2 cellular contexts compared by ENCODE assay signal in the genomic region with DNA sequence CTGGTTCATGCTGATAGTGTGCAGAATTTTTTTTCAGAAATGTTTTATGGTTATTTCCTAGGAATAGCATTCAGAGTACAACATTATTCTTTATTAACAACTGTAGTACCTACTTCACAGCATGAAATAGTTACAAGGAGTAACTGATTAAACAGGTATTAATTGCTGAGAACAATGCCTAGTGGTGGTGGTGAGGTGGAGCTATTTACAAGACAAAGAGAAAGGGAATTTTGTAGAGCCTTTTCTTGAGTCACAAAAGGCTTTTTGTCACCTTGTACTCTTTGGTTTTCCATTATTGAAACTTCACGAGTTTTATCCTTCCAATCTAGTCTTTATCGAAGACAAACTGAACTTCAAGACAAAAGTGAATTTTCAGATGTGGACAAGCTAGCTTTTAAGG.
TF ChIP-seq lines count a peak whose summit lies in the region.

No MANE protein-coding gene starts in this region.

TF ChIP-seq in A549, 52 proteins besides CTCF, POLR2A, EP300 and RAD21:
- TF ChIP-seq JUNB (IDR thresholded peaks at IDR 0.05) (no peak), SMC3 (IDR thresholded peaks at IDR 0.05) (no peak), ZC3H11A (IDR thresholded peaks at IDR 0.05) (no peak), RNF2 (IDR thresholded peaks at IDR 0.05; ENCODE audit: borderline replicate concordance, low read depth) (no peak), TP53 (CRISPR knock-in tag; IDR thresholded peaks at IDR 0.05) (no peak), TFCP2L1 (CRISPR knock-in tag; IDR thresholded peaks at IDR 0.05) (no peak), ZNF302 (CRISPR knock-in tag; IDR thresholded peaks at IDR 0.05) (no peak)
- TF ChIP-seq, protein P1, sequence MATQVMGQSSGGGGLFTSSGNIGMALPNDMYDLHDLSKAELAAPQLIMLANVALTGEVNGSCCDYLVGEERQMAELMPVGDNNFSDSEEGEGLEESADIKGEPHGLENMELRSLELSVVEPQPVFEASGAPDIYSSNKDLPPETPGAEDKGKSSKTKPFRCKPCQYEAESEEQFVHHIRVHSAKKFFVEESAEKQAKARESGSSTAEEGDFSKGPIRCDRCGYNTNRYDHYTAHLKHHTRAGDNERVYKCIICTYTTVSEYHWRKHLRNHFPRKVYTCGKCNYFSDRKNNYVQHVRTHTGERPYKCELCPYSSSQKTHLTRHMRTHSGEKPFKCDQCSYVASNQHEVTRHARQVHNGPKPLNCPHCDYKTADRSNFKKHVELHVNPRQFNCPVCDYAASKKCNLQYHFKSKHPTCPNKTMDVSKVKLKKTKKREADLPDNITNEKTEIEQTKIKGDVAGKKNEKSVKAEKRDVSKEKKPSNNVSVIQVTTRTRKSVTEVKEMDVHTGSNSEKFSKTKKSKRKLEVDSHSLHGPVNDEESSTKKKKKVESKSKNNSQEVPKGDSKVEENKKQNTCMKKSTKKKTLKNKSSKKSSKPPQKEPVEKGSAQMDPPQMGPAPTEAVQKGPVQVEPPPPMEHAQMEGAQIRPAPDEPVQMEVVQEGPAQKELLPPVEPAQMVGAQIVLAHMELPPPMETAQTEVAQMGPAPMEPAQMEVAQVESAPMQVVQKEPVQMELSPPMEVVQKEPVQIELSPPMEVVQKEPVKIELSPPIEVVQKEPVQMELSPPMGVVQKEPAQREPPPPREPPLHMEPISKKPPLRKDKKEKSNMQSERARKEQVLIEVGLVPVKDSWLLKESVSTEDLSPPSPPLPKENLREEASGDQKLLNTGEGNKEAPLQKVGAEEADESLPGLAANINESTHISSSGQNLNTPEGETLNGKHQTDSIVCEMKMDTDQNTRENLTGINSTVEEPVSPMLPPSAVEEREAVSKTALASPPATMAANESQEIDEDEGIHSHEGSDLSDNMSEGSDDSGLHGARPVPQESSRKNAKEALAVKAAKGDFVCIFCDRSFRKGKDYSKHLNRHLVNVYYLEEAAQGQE (IDR thresholded peaks at IDR 0.05): no peak
- TF ChIP-seq, protein P2, sequence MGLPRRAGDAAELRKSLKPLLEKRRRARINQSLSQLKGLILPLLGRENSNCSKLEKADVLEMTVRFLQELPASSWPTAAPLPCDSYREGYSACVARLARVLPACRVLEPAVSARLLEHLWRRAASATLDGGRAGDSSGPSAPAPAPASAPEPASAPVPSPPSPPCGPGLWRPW (IDR thresholded peaks at IDR 0.05): no peak

TF ChIP-seq in GM12878, 131 proteins besides CTCF, POLR2A, EP300 and RAD21:
- TF ChIP-seq SUPT20H (IDR thresholded peaks at IDR 0.05; ENCODE audit: borderline replicate concordance, control insufficient read depth, low read depth, low read length) (no peak), ZNF384 (IDR thresholded peaks at IDR 0.05; ENCODE audit: borderline replicate concordance, low read depth, low read length) (0 out of 2 replicates have a peak, but pooled peaks have one; percentile 0)
TF ChIP-seq in GM12878: peak in this region for 1.
